15 cellular contexts compared by ENCODE assay signal in genomic region chr4:95432466-95432865, GRCh38.
DNase-seq lines count a peak whose midpoint lies in the region; ATAC-seq and TF ChIP-seq lines count a peak whose summit lies in the region.
"Had no signal": no experiment of that assay in that cellular context is flagged by ENCODE, and none has a peak within 500 bp of the region (broad histone marks: within the 10 kb centered on the region; RNA-seq: fewer than 3 reads in every experiment).

No MANE protein-coding gene starts in this region.

- no peaks in the 10 kb centered on the region for H3K9me3 Mint-ChIP-seq in nephron progenitor cell
- H3K9me3 Mint-ChIP-seq: CD4-positive, alpha-beta T cell; GM23338 had no signal

- H3K27me3 Mint-ChIP-seq in nephron progenitor cell (ENCODE audit: low read depth, poor library complexity), result peaks cover 4% of the 10 kb centered on the region
- H3K27me3 Mint-ChIP-seq: CD4-positive, alpha-beta T cell had no signal

- H3K27ac ChIP-seq in substantia nigra (ENCODE audit: low read depth, low read length, poor library complexity, severe bottlenecking) (peak overlapping the region; percentile 22), heart right ventricle (no peak overlapping the region)
- H3K27ac ChIP-seq: A549, C4-2B had no signal

- WGBS in heart right ventricle, 2 donors, result 63 to 81% methylated on average over 1 of the region's 1 CpG

- no peaks in the 10 kb centered on the region for H3K36me3 ChIP-seq in heart right ventricle

- H3K36me3 Mint-ChIP-seq in nephron progenitor cell (ENCODE audit: low read depth), result no peaks in the 10 kb centered on the region

- DNase-seq in astrocyte of the cerebellum (ENCODE audit: low read depth), result peak; percentile 3
- DNase-seq in brain pericyte (ENCODE audit: low read depth, low spot score), result peak; percentile 65
- no peak for DNase-seq in nephron progenitor cell
- no peak for DNase-seq in substantia nigra (lab: John Stamatoyannopoulos, UW)
- DNase-seq in H4 (ENCODE audit: low spot score), result no peak
- DNase-seq in heart right ventricle, result no peak
- DNase-seq: AML-193; Caco-2; CD4-positive, alpha-beta T cell; H7 had no signal

- peaks cover 0 to 10% (median 0%) of the 10 kb centered on the region in 9 donors for H3K4me1 ChIP-seq in heart right ventricle
- H3K4me1 ChIP-seq: A549 had no signal

- ATAC-seq in HG03025 (IDR thresholded peaks at IDR 0.05; ENCODE audit: low FRiP score, unreplicated experiment) (no peak), heart right ventricle (no peak)
- ATAC-seq: A549, GM23338, HCT116 had no signal

- H3K4me3 Mint-ChIP-seq in nephron progenitor cell, result no peak overlapping the region
- H3K4me3 Mint-ChIP-seq: CD4-positive, alpha-beta T cell; GM23338 had no signal

- intact Hi-C loops in heart right ventricle (cut with DNase I), result no loop called here

- no peaks in the 10 kb centered on the region for H3K9me3 ChIP-seq in heart right ventricle
- H3K9me3 ChIP-seq: A549, Caco-2 had no signal

- no peaks in the 10 kb centered on the region for H3K27me3 ChIP-seq in heart right ventricle

- H3K4me3 ChIP-seq in astrocyte of the cerebellum (ENCODE audit: low read depth, low read length) (no peak overlapping the region), heart right ventricle (no peak overlapping the region)
- H3K4me3 ChIP-seq: A549, GM23338 had no signal

- in situ Hi-C loops in astrocyte of the cerebellum (cut with HindIII; ENCODE audit: low sequenced_read_pairs), result no loop called here

- peak overlapping the region; percentile 30 for H3K27ac Mint-ChIP-seq in nephron progenitor cell
- H3K27ac Mint-ChIP-seq: CD4-positive, alpha-beta T cell; GM23338 had no signal

- peaks cover 65% of the 10 kb centered on the region for H3K4me1 Mint-ChIP-seq in nephron progenitor cell

- no peak for TF ChIP-seq CTCF in astrocyte of the cerebellum (IDR thresholded peaks at IDR 0.05; ENCODE audit: low read depth, low read length, missing control alignments)
- no peak for TF ChIP-seq CTCF in nephron progenitor cell (IDR thresholded peaks at IDR 0.05)
- no peak for TF ChIP-seq CTCF in heart right ventricle (IDR thresholded peaks at IDR 0.05)

Comparison
In these comparisons a context has a peak if more than half of its experiments do, and no peak if none do; other contexts are left out.
1. DNase-seq: peak in astrocyte of the cerebellum (single experiment) and brain pericyte (single experiment); none in nephron progenitor cell (single experiment), substantia nigra (0 of 49), H4 (single experiment) and heart right ventricle (0 of 2).